In the genomic region with DNA sequence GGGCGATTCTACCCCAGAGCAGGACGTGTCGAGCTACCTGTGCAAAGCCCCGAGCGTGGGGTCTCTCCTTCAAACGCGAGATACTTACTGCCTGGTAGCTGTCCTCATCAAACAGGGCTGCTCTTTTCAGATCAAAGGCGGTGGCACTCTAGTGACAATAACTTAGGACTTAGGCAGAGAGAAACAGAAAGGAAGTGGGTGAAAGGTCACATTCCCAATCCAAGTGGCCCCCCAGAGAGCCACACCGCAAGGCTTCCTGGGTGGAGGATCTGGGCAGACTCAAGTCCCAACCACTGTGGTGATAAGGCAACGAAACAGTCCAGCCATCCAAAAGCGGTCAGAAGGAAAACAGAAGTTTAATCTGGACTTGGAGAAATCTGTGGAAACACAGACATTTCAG, we compare ENCODE assay signal across 9 cellular contexts.
DNase-seq lines count a peak whose midpoint lies in the region; ATAC-seq and TF ChIP-seq lines count a peak whose summit lies in the region.
"Had no signal": no experiment of that assay in that cellular context is flagged by ENCODE, and none has a peak within 500 bp of the region (broad histone marks: within the 10 kb centered on the region; RNA-seq: fewer than 3 reads in every experiment).

No MANE protein-coding gene starts in this region.

- peaks cover 8% of the 10 kb centered on the region for H3K4me1 Mint-ChIP-seq in progenitor cell of endocrine pancreas (ENCODE audit: low read depth)

- H3K4me3 ChIP-seq in WI38 (ENCODE audit: low read depth, low read length): peak overlapping the region; percentile 26
- H3K4me3 ChIP-seq in heart right ventricle: peak overlapping the region in 9 of 10 donors; percentile 13 to 50 (median 36)
- no peak overlapping the region for H3K4me3 ChIP-seq in colonic mucosa

- peaks cover 36 to 71% (median 65%) of the 10 kb centered on the region in 9 donors for H3K4me1 ChIP-seq in heart right ventricle
- H3K4me1 ChIP-seq in colonic mucosa: no peaks in the 10 kb centered on the region

- H3K27ac Mint-ChIP-seq in progenitor cell of endocrine pancreas: peak overlapping the region; percentile 81

- H3K36me3 Mint-ChIP-seq in progenitor cell of endocrine pancreas (ENCODE audit: insufficient read depth): no peaks in the 10 kb centered on the region

- H3K9me3 ChIP-seq in heart right ventricle (peaks cover 0 to 6% (median 0%) of the 10 kb centered on the region in 11 donors), colonic mucosa (no peaks in the 10 kb centered on the region)

- H3K4me3 Mint-ChIP-seq in progenitor cell of endocrine pancreas (ENCODE audit: low read depth): no peak overlapping the region

- H3K27me3 Mint-ChIP-seq in progenitor cell of endocrine pancreas: peaks cover 9% of the 10 kb centered on the region

- H3K27me3 ChIP-seq in heart right ventricle: no peaks in the 10 kb centered on the region
- H3K27me3 ChIP-seq in colonic mucosa: no peaks in the 10 kb centered on the region

- intact Hi-C loops in heart right ventricle (cut with DNase I): loop anchor here in 4 of 10 donors (5.0 to 10.0 kb wide), 6 partner anchors 90 to 230 kb away; a partner anchor contains a TSS
- intact Hi-C loops in colonic mucosa (cut with DNase I): no loop called here

- H3K36me3 ChIP-seq in heart right ventricle (no peaks in the 10 kb centered on the region), colonic mucosa (no peaks in the 10 kb centered on the region)

- ATAC-seq in heart right ventricle: peak; percentile 43 to 76 (median 71)

- H3K27ac ChIP-seq in heart right ventricle (peak overlapping the region; percentile 88 to 99 (median 96)), colonic mucosa (no peak overlapping the region)

- H3K9me3 Mint-ChIP-seq in progenitor cell of endocrine pancreas (ENCODE audit: low read depth): peaks cover 3% of the 10 kb centered on the region

- peak overlapping the region in 1 of 2 donors; percentile 8 for H3K9ac ChIP-seq in colonic mucosa (ENCODE audit: low read depth in 2 of 2, low read length in 2 of 2)

- TF ChIP-seq CTCF in WI38 (IDR thresholded peaks at IDR 0.05; ENCODE audit: low read depth, low read length): no peak
- TF ChIP-seq CTCF in heart right ventricle (IDR thresholded peaks at IDR 0.05): no peak
- TF ChIP-seq CTCF in progenitor cell of endocrine pancreas (IDR thresholded peaks at IDR 0.05; ENCODE audit: unreplicated experiment): no peak
- no peak for TF ChIP-seq CTCF in colonic mucosa (IDR thresholded peaks at IDR 0.05)

- WGBS in heart right ventricle, 2 donors: 6 to 13% methylated on average over 11 of the region's 11 CpGs

- peak; percentile 36 for DNase-seq in Ammon's horn (ENCODE audit: low spot score)
- peak; percentile 48 to 74 for DNase-seq in heart right ventricle
- no peak for DNase-seq in progenitor cell of endocrine pancreas (ENCODE audit: low spot score, unreplicated experiment)
- no peak for DNase-seq in inferior parietal cortex (ENCODE audit: extremely low spot score)
- no peak for DNase-seq in colonic mucosa
- no peak for DNase-seq in NCI-H128 (lab: John Stamatoyannopoulos, UW; ENCODE audit: unreplicated experiment)
- no peak for DNase-seq in DMS53 (lab: John Stamatoyannopoulos, UW)
- DNase-seq: NCI-H1105 treated with DMSO at 0.1 percent for 48 hours had no signal

Comparison
In these comparisons a context has a peak if more than half of its experiments do, and no peak if none do; other contexts are left out.
1. DNase-seq: peak in Ammon's horn (single experiment) and heart right ventricle (2 of 2); none in progenitor cell of endocrine pancreas (single experiment), inferior parietal cortex (single experiment), colonic mucosa (single experiment), NCI-H128 (single experiment) and DMS53 (single experiment).